ENCODE assay signal across 3 cellular contexts in genomic region chr7:143772738-143773468, GRCh38. TPM values are rescaled to one million over a fixed set of nuclear protein-coding genes. Genes with fewer than 3 reads are reported as not detected.
"Had no signal": no experiment of that assay in that cellular context is flagged by ENCODE, and none has a peak within 500 bp of the region (broad histone marks: within the 10 kb centered on the region; RNA-seq: fewer than 3 reads in every experiment).

No MANE protein-coding gene starts in this region.

RNA-seq across cellular contexts. Expression of gene CTAGE6, which starts 15.4 kb away (rescaled TPM):
- total RNA-seq: HepG2, HT1080, SK-MEL-5 had no signal
